ENCODE assay signal across 8 cellular contexts in genomic region chr5:111742595-111742994, GRCh38. TPM values are rescaled to one million over a fixed set of nuclear protein-coding genes. Genes with fewer than 3 reads are reported as not detected.
DNase-seq lines count a peak whose midpoint lies in the region; ATAC-seq, FAIRE-seq and TF ChIP-seq lines count a peak whose summit lies in the region.

No MANE protein-coding gene starts in this region.

- H3K4me3 ChIP-seq in adrenal gland (peak overlapping the region in 2 of 4 donors; percentile 0 to 38), kidney (ENCODE audit: low read length in 2 of 2) (peak overlapping the region; percentile 47 to 57), thymus (ENCODE audit: low read length) (peak overlapping the region; percentile 11)

- H3K27ac Mint-ChIP-seq in T-helper 2 cell treated with Interferon-gamma antibody and Interleukin-4, amounts not matched to agents 5 μg/mL and 100 μg/mL, for 36 hours: peak overlapping the region; percentile 22

- FAIRE-seq in kidney (lab: Jason Lieb, UNC): peak; percentile 19

- H3K9ac ChIP-seq in kidney (ENCODE audit: low read length in 2 of 2): peak overlapping the region in 1 of 2 donors; percentile 43

- H3K36me3 Mint-ChIP-seq in T-helper 2 cell treated with Interferon-gamma antibody and Interleukin-4, amounts not matched to agents 5 μg/mL and 100 μg/mL, for 36 hours (ENCODE audit: low read depth): peaks cover 11% of the 10 kb centered on the region

- ATAC-seq in GM21825 (IDR thresholded peaks at IDR 0.05; ENCODE audit: unreplicated experiment): no peak

- DNase-seq in T-helper 2 cell treated with Interferon-gamma antibody and Interleukin-4, amounts not matched to agents 5 μg/mL and 100 μg/mL, for 36 hours (ENCODE audit: low spot score): no peak
- DNase-seq in T-helper 2 cell: no peak
- peak; percentile 33 to 79 (median 60) for DNase-seq in adrenal gland
- DNase-seq in kidney: no peak
- no peak for DNase-seq in hippocampal formation (lab: John Stamatoyannopoulos, UW)
- DNase-seq in D341Med (ENCODE audit: low spot score): no peak

- peaks cover 25% of the 10 kb centered on the region for H3K4me1 Mint-ChIP-seq in T-helper 2 cell treated with Interferon-gamma antibody and Interleukin-4, amounts not matched to agents 5 μg/mL and 100 μg/mL, for 36 hours (ENCODE audit: low read depth)

- H3K9me3 ChIP-seq in adrenal gland (replicated peaks in 1 of 3) (no peaks in the 10 kb centered on the region), kidney (ENCODE audit: control insufficient read depth in 1 of 2, low read length in 2 of 2) (no peaks in the 10 kb centered on the region), thymus (ENCODE audit: control insufficient read depth) (no peaks in the 10 kb centered on the region)

- 16 to 25% (median 19%) methylated on average over 8 of the region's 8 CpGs for WGBS in adrenal gland, 4 donors
- 24% methylated on average over 8 of the region's 8 CpGs for WGBS in thymus

- intact Hi-C loops in adrenal gland (cut with DNase I) (no loop called here), kidney (cut with DNase I) (no loop called here)

- H3K4me3 Mint-ChIP-seq in T-helper 2 cell treated with Interferon-gamma antibody and Interleukin-4, amounts not matched to agents 5 μg/mL and 100 μg/mL, for 36 hours: peak overlapping the region; percentile 39

- H3K9me3 Mint-ChIP-seq in T-helper 2 cell treated with Interferon-gamma antibody and Interleukin-4, amounts not matched to agents 5 μg/mL and 100 μg/mL, for 36 hours: no peaks in the 10 kb centered on the region

- peak overlapping the region; percentile 16 to 73 (median 70) for H3K27ac ChIP-seq in adrenal gland
- peak overlapping the region; percentile 52 to 56 for H3K27ac ChIP-seq in kidney (ENCODE audit: low read depth in 2 of 2, low read length in 2 of 2)
- peak overlapping the region; percentile 71 for H3K27ac ChIP-seq in thymus (ENCODE audit: low read depth)

- TF ChIP-seq CTCF in adrenal gland (IDR thresholded peaks at IDR 0.05) (no peak), kidney (IDR thresholded peaks at IDR 0.05; ENCODE audit: borderline replicate concordance, extremely low read depth, insufficient read depth) (no peak)

- H3K27me3 ChIP-seq in adrenal gland (no peaks in the 10 kb centered on the region), thymus (ENCODE audit: control insufficient read depth, insufficient read depth) (no peaks in the 10 kb centered on the region)

- peaks cover 33 to 52% of the 10 kb centered on the region in 2 donors for H3K4me1 ChIP-seq in adrenal gland (replicated peaks in 1 of 2)
- H3K4me1 ChIP-seq in kidney (ENCODE audit: control insufficient read depth in 1 of 2, insufficient read depth in 1 of 2, low read depth in 1 of 2, low read length in 2 of 2): peaks cover 19 to 43% of the 10 kb centered on the region in 2 donors
- H3K4me1 ChIP-seq in thymus (ENCODE audit: control insufficient read depth, insufficient read depth, low read length): peaks cover 43% of the 10 kb centered on the region

- TF ChIP-seq POLR2A in adrenal gland (IDR thresholded peaks at IDR 0.05): no peak

- H3K27me3 Mint-ChIP-seq in T-helper 2 cell treated with Interferon-gamma antibody and Interleukin-4, amounts not matched to agents 5 μg/mL and 100 μg/mL, for 36 hours (ENCODE audit: low read depth): no peaks in the 10 kb centered on the region

- no peaks in the 10 kb centered on the region for H3K36me3 ChIP-seq in adrenal gland (replicated peaks in 1 of 2)
- no peaks in the 10 kb centered on the region for H3K36me3 ChIP-seq in kidney (ENCODE audit: control insufficient read depth in 1 of 2, insufficient read depth in 2 of 2, low read length in 2 of 2)
- no peaks in the 10 kb centered on the region for H3K36me3 ChIP-seq in thymus (ENCODE audit: control insufficient read depth, insufficient read depth)

RNA-seq across cellular contexts. Expression of gene NREP, which starts 14.4 kb away (rescaled TPM):
- total RNA-seq in adrenal gland: 100 to 1,000 TPM in 1 of 8 donors, 10 to 100 TPM in 7; 11.4 to 107 (median 65.5) TPM
- 10 to 100 TPM; 35.1 to 50.6 (median 41.9) TPM for polyA plus RNA-seq in adrenal gland
- 20.9 TPM for total RNA-seq in kidney
- 37.0 TPM for polyA plus RNA-seq in kidney (ENCODE audit: insufficient read depth, low read depth, low replicate concordance)
- 76.6 TPM for polyA plus RNA-seq in thymus

Comparison
In these comparisons a context has a peak if more than half of its experiments do, and no peak if none do; other contexts are left out.
1. DNase-seq: peak in adrenal gland (7 of 7); none in T-helper 2 cell treated with Interferon-gamma antibody and Interleukin-4, amounts not matched to agents 5 μg/mL and 100 μg/mL, for 36 hours (single experiment), T-helper 2 cell (0 of 5), kidney (single experiment), hippocampal formation (0 of 2) and D341Med (single experiment).
2. Peak in every context shown above with its lines, with median percentiles within 50 percentile points of each other: H3K27ac ChIP-seq.